In the genomic region with DNA sequence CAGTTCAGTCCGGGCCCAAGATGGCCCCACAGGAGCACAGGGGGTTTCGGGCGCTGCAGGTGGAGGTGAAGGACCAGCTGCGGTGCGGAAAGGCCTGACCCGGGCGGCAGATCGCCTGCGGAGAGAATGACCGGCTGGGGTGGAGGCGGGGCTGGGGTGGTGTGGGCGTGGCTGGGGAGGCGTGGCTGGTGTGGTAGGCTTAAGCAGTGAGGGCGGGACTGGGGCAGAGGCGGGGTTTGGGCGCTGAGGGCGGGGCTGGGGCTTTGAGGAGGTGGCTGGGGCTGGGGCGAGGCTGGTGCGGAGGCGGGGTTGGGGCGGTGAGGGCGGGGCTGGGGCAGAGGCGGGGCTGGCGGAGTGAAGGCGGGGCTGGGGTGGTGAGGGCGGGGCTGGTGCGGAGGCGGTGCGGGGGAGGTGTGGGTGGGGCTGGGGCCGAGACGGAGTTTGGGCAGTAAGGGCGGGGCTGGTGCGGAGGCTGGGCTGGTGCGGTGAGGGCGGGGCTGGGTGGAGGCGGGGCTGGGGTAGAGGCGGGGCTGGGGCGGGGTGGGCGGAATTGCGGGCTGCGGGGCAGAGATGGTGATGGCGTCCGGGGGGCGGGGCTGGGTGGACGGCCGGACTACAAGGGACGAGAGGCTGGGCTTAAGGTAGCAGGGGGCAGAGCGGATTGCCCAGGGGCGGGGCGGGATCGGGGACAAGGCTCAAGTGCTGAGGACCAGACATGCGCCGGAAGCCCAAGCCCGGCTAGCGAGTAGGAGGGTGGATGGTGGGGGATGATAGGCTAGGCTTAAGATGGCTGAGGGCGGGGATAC, we compare ENCODE assay signal across 1 cellular context.
A peak's percentile ranks its signal among the peaks of the same experiment; 100 is the strongest.
TF ChIP-seq lines count a peak whose summit lies in the region.

No MANE protein-coding gene starts in this region.

TF ChIP-seq in HEK293, 187 proteins besides CTCF, POLR2A, EP300 and RAD21 (continued from another document):
- peak; percentile 11; the same call in 1 of the 2 replicates for TF ChIP-seq KLF10 (tag by site-specific recombination; IDR thresholded peaks at IDR 0.05)
- peak; percentile 57 for TF ChIP-seq KLF8 (tag by site-specific recombination; IDR thresholded peaks at IDR 0.05)
- peak; percentile 77 for TF ChIP-seq GLIS2 (tag by site-specific recombination; IDR thresholded peaks at IDR 0.05)
- TF ChIP-seq SP3 (tag by site-specific recombination; IDR thresholded peaks at IDR 0.05): peak; percentile 90
- TF ChIP-seq SP2 (tag by site-specific recombination; IDR thresholded peaks at IDR 0.05): peak; percentile 95
- peak; percentile 62; the same call in 1 of the 2 replicates for TF ChIP-seq YY1 (tag by site-specific recombination; IDR thresholded peaks at IDR 0.05)
- TF ChIP-seq, protein P1, sequence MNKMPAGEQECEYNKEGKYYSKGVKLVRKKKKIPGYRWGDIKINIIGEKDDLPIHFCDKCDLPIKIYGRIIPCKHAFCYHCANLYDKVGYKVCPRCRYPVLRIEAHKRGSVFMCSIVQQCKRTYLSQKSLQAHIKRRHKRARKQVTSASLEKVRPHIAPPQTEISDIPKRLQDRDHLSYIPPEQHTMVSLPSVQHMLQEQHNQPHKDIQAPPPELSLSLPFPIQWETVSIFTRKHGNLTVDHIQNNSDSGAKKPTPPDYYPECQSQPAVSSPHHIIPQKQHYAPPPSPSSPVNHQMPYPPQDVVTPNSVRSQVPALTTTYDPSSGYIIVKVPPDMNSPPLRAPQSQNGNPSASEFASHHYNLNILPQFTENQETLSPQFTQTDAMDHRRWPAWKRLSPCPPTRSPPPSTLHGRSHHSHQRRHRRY (tag by site-specific recombination; IDR thresholded peaks at IDR 0.05): no peak
- TF ChIP-seq, protein P2, sequence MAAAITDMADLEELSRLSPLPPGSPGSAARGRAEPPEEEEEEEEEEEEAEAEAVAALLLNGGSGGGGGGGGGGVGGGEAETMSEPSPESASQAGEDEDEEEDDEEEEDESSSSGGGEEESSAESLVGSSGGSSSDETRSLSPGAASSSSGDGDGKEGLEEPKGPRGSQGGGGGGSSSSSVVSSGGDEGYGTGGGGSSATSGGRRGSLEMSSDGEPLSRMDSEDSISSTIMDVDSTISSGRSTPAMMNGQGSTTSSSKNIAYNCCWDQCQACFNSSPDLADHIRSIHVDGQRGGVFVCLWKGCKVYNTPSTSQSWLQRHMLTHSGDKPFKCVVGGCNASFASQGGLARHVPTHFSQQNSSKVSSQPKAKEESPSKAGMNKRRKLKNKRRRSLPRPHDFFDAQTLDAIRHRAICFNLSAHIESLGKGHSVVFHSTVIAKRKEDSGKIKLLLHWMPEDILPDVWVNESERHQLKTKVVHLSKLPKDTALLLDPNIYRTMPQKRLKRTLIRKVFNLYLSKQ (tag by site-specific recombination; IDR thresholded peaks at IDR 0.05; ENCODE audit: borderline replicate concordance): no peak
- peak; percentile 47; the same call in 1 of the 2 replicates for TF ChIP-seq KLF16 (tag by site-specific recombination; IDR thresholded peaks at IDR 0.05)
- peak; percentile 83 for TF ChIP-seq EGR2 (tag by site-specific recombination; IDR thresholded peaks at IDR 0.05; ENCODE audit: low read depth)
- TF ChIP-seq, protein P3, sequence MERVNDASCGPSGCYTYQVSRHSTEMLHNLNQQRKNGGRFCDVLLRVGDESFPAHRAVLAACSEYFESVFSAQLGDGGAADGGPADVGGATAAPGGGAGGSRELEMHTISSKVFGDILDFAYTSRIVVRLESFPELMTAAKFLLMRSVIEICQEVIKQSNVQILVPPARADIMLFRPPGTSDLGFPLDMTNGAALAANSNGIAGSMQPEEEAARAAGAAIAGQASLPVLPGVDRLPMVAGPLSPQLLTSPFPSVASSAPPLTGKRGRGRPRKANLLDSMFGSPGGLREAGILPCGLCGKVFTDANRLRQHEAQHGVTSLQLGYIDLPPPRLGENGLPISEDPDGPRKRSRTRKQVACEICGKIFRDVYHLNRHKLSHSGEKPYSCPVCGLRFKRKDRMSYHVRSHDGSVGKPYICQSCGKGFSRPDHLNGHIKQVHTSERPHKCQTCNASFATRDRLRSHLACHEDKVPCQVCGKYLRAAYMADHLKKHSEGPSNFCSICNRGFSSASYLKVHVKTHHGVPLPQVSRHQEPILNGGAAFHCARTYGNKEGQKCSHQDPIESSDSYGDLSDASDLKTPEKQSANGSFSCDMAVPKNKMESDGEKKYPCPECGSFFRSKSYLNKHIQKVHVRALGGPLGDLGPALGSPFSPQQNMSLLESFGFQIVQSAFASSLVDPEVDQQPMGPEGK (tag by site-specific recombination; IDR thresholded peaks at IDR 0.05): peak; percentile 76
- peak; percentile 83 for TF ChIP-seq ZFHX2 (tag by site-specific recombination; conservative IDR thresholded peaks at IDR 0.05)
- TF ChIP-seq, protein P4, sequence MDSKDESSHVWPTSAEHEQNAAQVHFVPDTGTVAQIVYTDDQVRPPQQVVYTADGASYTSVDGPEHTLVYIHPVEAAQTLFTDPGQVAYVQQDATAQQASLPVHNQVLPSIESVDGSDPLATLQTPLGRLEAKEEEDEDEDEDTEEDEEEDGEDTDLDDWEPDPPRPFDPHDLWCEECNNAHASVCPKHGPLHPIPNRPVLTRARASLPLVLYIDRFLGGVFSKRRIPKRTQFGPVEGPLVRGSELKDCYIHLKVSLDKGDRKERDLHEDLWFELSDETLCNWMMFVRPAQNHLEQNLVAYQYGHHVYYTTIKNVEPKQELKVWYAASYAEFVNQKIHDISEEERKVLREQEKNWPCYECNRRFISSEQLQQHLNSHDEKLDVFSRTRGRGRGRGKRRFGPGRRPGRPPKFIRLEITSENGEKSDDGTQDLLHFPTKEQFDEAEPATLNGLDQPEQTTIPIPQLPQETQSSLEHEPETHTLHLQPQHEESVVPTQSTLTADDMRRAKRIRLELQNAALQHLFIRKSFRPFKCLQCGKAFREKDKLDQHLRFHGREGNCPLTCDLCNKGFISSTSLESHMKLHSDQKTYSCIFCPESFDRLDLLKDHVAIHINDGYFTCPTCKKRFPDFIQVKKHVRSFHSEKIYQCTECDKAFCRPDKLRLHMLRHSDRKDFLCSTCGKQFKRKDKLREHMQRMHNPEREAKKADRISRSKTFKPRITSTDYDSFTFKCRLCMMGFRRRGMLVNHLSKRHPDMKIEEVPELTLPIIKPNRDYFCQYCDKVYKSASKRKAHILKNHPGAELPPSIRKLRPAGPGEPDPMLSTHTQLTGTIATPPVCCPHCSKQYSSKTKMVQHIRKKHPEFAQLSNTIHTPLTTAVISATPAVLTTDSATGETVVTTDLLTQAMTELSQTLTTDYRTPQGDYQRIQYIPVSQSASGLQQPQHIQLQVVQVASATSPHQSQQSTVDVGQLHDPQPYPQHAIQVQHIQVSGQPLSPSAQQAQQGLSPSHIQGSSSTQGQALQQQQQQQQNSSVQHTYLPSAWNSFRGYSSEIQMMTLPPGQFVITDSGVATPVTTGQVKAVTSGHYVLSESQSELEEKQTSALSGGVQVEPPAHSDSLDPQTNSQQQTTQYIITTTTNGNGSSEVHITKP (tag by site-specific recombination; IDR thresholded peaks at IDR 0.05): peak; percentile 87
- TF ChIP-seq ZNF138 (tag by site-specific recombination; IDR thresholded peaks at IDR 0.05; ENCODE audit: borderline replicate concordance): no peak
- peak; percentile 55; the same call in 1 of the 2 replicates for TF ChIP-seq SP7 (tag by site-specific recombination; IDR thresholded peaks at IDR 0.05)
- TF ChIP-seq GLIS1 (tag by site-specific recombination; IDR thresholded peaks at IDR 0.05): peak; percentile 64
- TF ChIP-seq, protein P5, sequence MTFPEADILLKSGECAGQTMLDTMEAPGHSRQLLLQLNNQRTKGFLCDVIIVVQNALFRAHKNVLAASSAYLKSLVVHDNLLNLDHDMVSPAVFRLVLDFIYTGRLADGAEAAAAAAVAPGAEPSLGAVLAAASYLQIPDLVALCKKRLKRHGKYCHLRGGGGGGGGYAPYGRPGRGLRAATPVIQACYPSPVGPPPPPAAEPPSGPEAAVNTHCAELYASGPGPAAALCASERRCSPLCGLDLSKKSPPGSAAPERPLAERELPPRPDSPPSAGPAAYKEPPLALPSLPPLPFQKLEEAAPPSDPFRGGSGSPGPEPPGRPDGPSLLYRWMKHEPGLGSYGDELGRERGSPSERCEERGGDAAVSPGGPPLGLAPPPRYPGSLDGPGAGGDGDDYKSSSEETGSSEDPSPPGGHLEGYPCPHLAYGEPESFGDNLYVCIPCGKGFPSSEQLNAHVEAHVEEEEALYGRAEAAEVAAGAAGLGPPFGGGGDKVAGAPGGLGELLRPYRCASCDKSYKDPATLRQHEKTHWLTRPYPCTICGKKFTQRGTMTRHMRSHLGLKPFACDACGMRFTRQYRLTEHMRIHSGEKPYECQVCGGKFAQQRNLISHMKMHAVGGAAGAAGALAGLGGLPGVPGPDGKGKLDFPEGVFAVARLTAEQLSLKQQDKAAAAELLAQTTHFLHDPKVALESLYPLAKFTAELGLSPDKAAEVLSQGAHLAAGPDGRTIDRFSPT (tag by site-specific recombination; IDR thresholded peaks at IDR 0.05): peak; percentile 94
- TF ChIP-seq ZIC2 (tag by site-specific recombination; IDR thresholded peaks at IDR 0.05): peak; percentile 72
- no peak for TF ChIP-seq ZNF548 (tag by site-specific recombination; IDR thresholded peaks at IDR 0.05)
- TF ChIP-seq KLF9 (tag by site-specific recombination; IDR thresholded peaks at IDR 0.05; ENCODE audit: low read depth): peak; percentile 97
- TF ChIP-seq ZBTB17 (tag by site-specific recombination; IDR thresholded peaks at IDR 0.05): peak; percentile 87; the same call in 1 of the 2 replicates
